ENCODE assay signal across 19 cellular contexts in the genomic region with DNA sequence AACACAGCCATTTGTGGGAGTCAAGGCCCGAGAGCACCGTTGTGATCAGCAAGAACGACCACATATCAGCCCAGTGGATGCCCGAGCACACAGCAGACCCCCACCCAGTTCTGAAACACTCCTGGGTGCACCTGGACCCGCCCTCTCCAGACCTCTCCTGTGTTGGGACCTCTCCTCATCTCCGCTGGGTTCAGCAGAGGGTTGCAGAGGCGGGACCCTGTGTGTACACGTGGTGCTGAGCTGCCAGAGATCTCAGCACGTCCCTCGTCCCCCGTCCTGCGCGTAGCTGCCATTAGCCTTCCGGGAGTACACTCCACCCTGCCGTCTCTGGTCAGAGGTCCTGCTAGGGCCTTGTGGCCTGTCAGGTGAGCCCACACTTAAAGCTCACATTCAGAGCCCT. TPM values are rescaled to one million over a fixed set of nuclear protein-coding genes. Genes with fewer than 3 reads are reported as not detected.
DNase-seq lines count a peak whose midpoint lies in the region; ATAC-seq and TF ChIP-seq lines count a peak whose summit lies in the region.
"Had no signal": no experiment of that assay in that cellular context is flagged by ENCODE, and none has a peak within 500 bp of the region (broad histone marks: within the 10 kb centered on the region; RNA-seq: fewer than 3 reads in every experiment).

No MANE protein-coding gene starts in this region.

- H3K27ac Mint-ChIP-seq in brain (peak overlapping the region in 4 of 5 experiments; percentile 43 to 78 (median 54)), nephron progenitor cell (peak overlapping the region; percentile 41)
- H3K27ac Mint-ChIP-seq: CD4-positive, CD25-positive, alpha-beta regulatory T cell had no signal

- no peaks in the 10 kb centered on the region for H3K27me3 ChIP-seq in tibial artery

- no peak for TF ChIP-seq CTCF in brain (conservative IDR thresholded peaks at IDR 0.05)
- TF ChIP-seq CTCF in nephron progenitor cell (IDR thresholded peaks at IDR 0.05), result no peak
- no peak for TF ChIP-seq CTCF in tibial artery (IDR thresholded peaks at IDR 0.05)

- H3K4me3 Mint-ChIP-seq in brain (no peak overlapping the region), nephron progenitor cell (no peak overlapping the region)
- H3K4me3 Mint-ChIP-seq: CD4-positive, CD25-positive, alpha-beta regulatory T cell had no signal

- ATAC-seq in Right ventricle myocardium inferior, result no peak
- no peak for ATAC-seq in GM18517 (IDR thresholded peaks at IDR 0.05; ENCODE audit: unreplicated experiment)
- ATAC-seq: A549, GM12878 had no signal

- H3K4me1 ChIP-seq in tibial artery, result peaks cover 0 to 62% (median 12%) of the 10 kb centered on the region in 4 donors

- peaks cover 0 to 3% (median 0%) of the 10 kb centered on the region in 5 experiments for H3K9me3 Mint-ChIP-seq in brain
- no peaks in the 10 kb centered on the region for H3K9me3 Mint-ChIP-seq in nephron progenitor cell
- H3K9me3 Mint-ChIP-seq: CD4-positive, CD25-positive, alpha-beta regulatory T cell had no signal

- intact Hi-C loops in Right ventricle myocardium inferior (cut with DNase I) (no loop called here), cardiac septum (cut with DNase I) (no loop called here), tibial artery (cut with DNase I; ENCODE audit: low total_unique reads) (loop anchor here (10.0 kb wide), 1 partner anchor 1613 kb away; no protein-coding TSS in a partner anchor)

- H3K27me3 Mint-ChIP-seq in brain (peaks cover 4% of the 10 kb centered on the region), nephron progenitor cell (ENCODE audit: low read depth, poor library complexity) (peaks cover 5% of the 10 kb centered on the region)
- H3K27me3 Mint-ChIP-seq: CD4-positive, CD25-positive, alpha-beta regulatory T cell had no signal

- H3K4me1 Mint-ChIP-seq in brain, result peaks cover 35% of the 10 kb centered on the region
- peaks cover 29% of the 10 kb centered on the region for H3K4me1 Mint-ChIP-seq in nephron progenitor cell

- H3K4me3 ChIP-seq in tibial artery, result no peak overlapping the region
- H3K4me3 ChIP-seq: A549, GM12878 had no signal

- H3K36me3 Mint-ChIP-seq in brain (peaks cover 39% of the 10 kb centered on the region), nephron progenitor cell (ENCODE audit: low read depth) (peaks cover 39% of the 10 kb centered on the region)

- peak; percentile 39 for DNase-seq in Right ventricle myocardium inferior (ENCODE audit: missing footprints)
- DNase-seq in cardiac septum (ENCODE audit: low spot score), result no peak
- DNase-seq in nephron progenitor cell, result no peak
- DNase-seq in tibial artery, result peak in 1 of 2 donors; percentile 51
- DNase-seq in SK-N-DZ (ENCODE audit: low spot score), result no peak
- no peak for DNase-seq in NCI-H187 treated with DMSO at 0.1 percent for 48 hours (lab: John Stamatoyannopoulos, UW)
- DNase-seq: CD4-positive, CD25-positive, alpha-beta regulatory T cell; DMS79; KBM-7; NCI-H1048; NCI-H146; NCI-H2107; NCI-H226; NCI-H526 treated with DMSO at 0.1 percent for 48 hours had no signal

- H3K9me3 ChIP-seq in tibial artery, result no peaks in the 10 kb centered on the region
- H3K9me3 ChIP-seq: A549 had no signal

- peak overlapping the region; percentile 67 to 78 for H3K27ac ChIP-seq in tibial artery
- H3K27ac ChIP-seq: A549, HL-60 had no signal

- H3K36me3 ChIP-seq in tibial artery, result peaks cover 26 to 92% (median 90%) of the 10 kb centered on the region in 3 donors

RNA-seq across cellular contexts. Expression of a gene that starts 51.7 kb away (rescaled TPM):
- total RNA-seq in Right ventricle myocardium inferior, result 160 TPM
- 135 TPM for total RNA-seq in cardiac septum
- 50.4 TPM for polyA plus RNA-seq in brain (ENCODE audit: insufficient read depth, low read depth, low replicate concordance)
- polyA plus RNA-seq in SK-N-DZ (2014; cell fraction: cytosol; rRNA removed), result 43.2 and 45.6 TPM in 2 replicates
- polyA plus RNA-seq in SK-N-DZ (2014; cell fraction: nucleus; rRNA removed), result 43.4 and 47.2 TPM in 2 replicates
